8 cellular contexts compared by ENCODE assay signal in genomic region chr2:240568678-240569522, GRCh38. TPM values are rescaled to one million over a fixed set of nuclear protein-coding genes. Genes with fewer than 3 reads are reported as not detected.
DNase-seq lines count a peak whose midpoint lies in the region; ATAC-seq and TF ChIP-seq lines count a peak whose summit lies in the region.

No MANE protein-coding gene starts in this region.

- peak overlapping the region; percentile 68 for H3K4me3 ChIP-seq in AG10803 (ENCODE audit: low read length)
- peak overlapping the region; percentile 77 to 91 for H3K4me3 ChIP-seq in ascending aorta

- peak; percentile 59 for DNase-seq in AG10803 (ENCODE audit: low read depth)
- DNase-seq in RWPE1 (ENCODE audit: low spot score), result no peak
- peak in 1 of 2 donors; percentile 76 for DNase-seq in ascending aorta (ENCODE audit: low spot score in 2 of 2)
- DNase-seq in hepatic stellate cell (ENCODE audit: low spot score), result peak; percentile 47
- DNase-seq in progenitor cell of endocrine pancreas (ENCODE audit: low spot score, unreplicated experiment), result peak; percentile 24

- peaks cover 10 to 13% of the 10 kb centered on the region in 2 donors for H3K36me3 ChIP-seq in ascending aorta

- peaks cover 3% of the 10 kb centered on the region for H3K36me3 Mint-ChIP-seq in progenitor cell of endocrine pancreas (ENCODE audit: insufficient read depth)

- H3K4me3 Mint-ChIP-seq in progenitor cell of endocrine pancreas (ENCODE audit: low read depth), result peak overlapping the region; percentile 78

- no peaks in the 10 kb centered on the region for H3K27me3 ChIP-seq in ascending aorta

- H3K27ac Mint-ChIP-seq in progenitor cell of endocrine pancreas, result no peak overlapping the region

- H3K27ac ChIP-seq in RWPE1 (peak overlapping the region; percentile 98), ascending aorta (peak overlapping the region; percentile 71 to 73)

- intact Hi-C loops in ascending aorta (cut with DNase I), result loop anchor here (1.0 to 10.0 kb wide), 8 partner anchors 9 to 1167 kb away; partner anchors contain the start of genes CAPN10, DUSP28, HDAC4 and PASK

- CTCF ChIA-PET in RWPE1 (lab: Yijun Ruan, JAX), result interaction anchor here (0.5 to 1.1 kb wide), 4 partner anchors 11 to 556 kb away, joined by 4 to 7 read pairs (median 4); partner anchors contain the start of gene CAPN10

- TF ChIP-seq CTCF in AG10803 (conservative IDR thresholded peaks at IDR 0.05; ENCODE audit: low read length), result no peak
- no peak for TF ChIP-seq CTCF in RWPE1 (conservative IDR thresholded peaks at IDR 0.05; ENCODE audit: low read depth)
- no peak for TF ChIP-seq CTCF in ascending aorta (IDR thresholded peaks at IDR 0.05)
- TF ChIP-seq CTCF in progenitor cell of endocrine pancreas (IDR thresholded peaks at IDR 0.05; ENCODE audit: unreplicated experiment), result no peak

- H3K4me1 Mint-ChIP-seq in progenitor cell of endocrine pancreas (ENCODE audit: low read depth), result peaks cover 22% of the 10 kb centered on the region

- no peaks in the 10 kb centered on the region for H3K9me3 ChIP-seq in ascending aorta

- POLR2A ChIA-PET in RWPE1 (lab: Yijun Ruan, JAX; ENCODE audit: low non-redundant PET), result interaction anchor here (0.8 kb wide), 1 partner anchor 17 kb away, joined by 4 read pairs; the partner anchor contains the start of gene CAPN10

- no peaks in the 10 kb centered on the region for H3K9me3 Mint-ChIP-seq in progenitor cell of endocrine pancreas (ENCODE audit: low read depth)

- ATAC-seq in GM18519 (IDR thresholded peaks at IDR 0.05; ENCODE audit: low FRiP score, unreplicated experiment), result peak; percentile 19
- ATAC-seq in HG03442 (IDR thresholded peaks at IDR 0.05; ENCODE audit: unreplicated experiment), result peak; percentile 10
- ATAC-seq in GM19455 (IDR thresholded peaks at IDR 0.05; ENCODE audit: unreplicated experiment), result no peak

- H3K27me3 Mint-ChIP-seq in progenitor cell of endocrine pancreas, result no peaks in the 10 kb centered on the region

- peaks cover 14 to 31% of the 10 kb centered on the region in 2 donors for H3K4me1 ChIP-seq in ascending aorta

RNA-seq across cellular contexts. Expression of gene RNPEPL1, which starts 0.6 kb away (rescaled TPM):
- total RNA-seq in ascending aorta (196 TPM), progenitor cell of endocrine pancreas (50.8 and 52.2 TPM in 2 replicates)

RNA-seq across cellular contexts. Expression of gene DUSP28, which starts 8.7 kb away (rescaled TPM):
- total RNA-seq in ascending aorta, result 72.3 TPM
- total RNA-seq in progenitor cell of endocrine pancreas, result 4.9 and 6.4 TPM in 2 replicates

RNA-seq across cellular contexts. Expression of gene ANKMY1, which starts 11.1 kb away (rescaled TPM):
- total RNA-seq in ascending aorta (14.4 TPM), progenitor cell of endocrine pancreas (29.0 and 29.2 TPM in 2 replicates)

RNA-seq across cellular contexts. Expression of gene CAPN10, which starts 17.6 kb away (rescaled TPM):
- total RNA-seq in ascending aorta (27.8 TPM), progenitor cell of endocrine pancreas (65.5 and 67.2 TPM in 2 replicates)

RNA-seq across cellular contexts. Expression of gene GPR35, which starts 56.4 kb away (rescaled TPM):
- total RNA-seq in ascending aorta, result not detected
- total RNA-seq in progenitor cell of endocrine pancreas, result 5.8 and 6.5 TPM in 2 replicates
